In genomic region chr1:161235957-161236775, GRCh38 we compare ENCODE assay signal across 23 cellular contexts. TPM values are rescaled to one million over a fixed set of nuclear protein-coding genes. Genes with fewer than 3 reads are reported as not detected.
"Had no signal": no experiment of that assay in that cellular context is flagged by ENCODE, and none has a peak within 500 bp of the region (broad histone marks: within the 10 kb centered on the region; RNA-seq: fewer than 3 reads in every experiment).

No MANE protein-coding gene starts in this region.

- H3K36me3 ChIP-seq: esophagus squamous epithelium, left lung, neutrophil, tibial artery, uterus had no signal

- ATAC-seq: activated T-cell treated with anti-CD3 and anti-CD28 coated beads, Interleukin-2, amount 50 U/mL, for 72 hours; left lung; stimulated activated memory B cell treated with anti-CD40 and anti-IgM and Interleukin-4, amounts not matched to agents 10 μg/mL and 1 μg/mL and 100 μg/mL, for 72 hours had no signal

- DNase-seq: activated B cell treated with CpG ODN at 0.5 μM for 24 hours; activated CD4-positive, alpha-beta T cell treated with anti-CD3 and anti-CD28 coated beads for 48 hours; activated CD8-positive, alpha-beta memory T cell treated with anti-CD3 and anti-CD28 coated beads, Interleukin-2, amount 50 U/mL, for 48 hours; activated gamma-delta T cell; activated T-cell treated with anti-CD3 and anti-CD28 coated beads, Interleukin-2, amount 50 U/mL, for 72 hours; amniotic stem cell; central memory CD4-positive, alpha-beta T cell; cortex of kidney; effector CD4-positive, alpha-beta T cell; esophagus squamous epithelium; hippocampal formation; left lung; naive B cell; retina; T-helper 2 cell; tibial artery; uterus had no signal

- H3K4me1 ChIP-seq: esophagus squamous epithelium, left lung, tibial artery, uterus had no signal

- H3K27ac ChIP-seq: esophagus squamous epithelium, left lung, neutrophil, tibial artery, uterus had no signal

- H3K36me3 Mint-ChIP-seq: activated naive CD8-positive, alpha-beta T cell; naive B cell; stimulated activated memory B cell treated with anti-CD40 and anti-IgM and Interleukin-4, amounts not matched to agents 10 μg/mL and 1 μg/mL and 100 μg/mL, for 72 hours had no signal

- H3K27me3 Mint-ChIP-seq: activated naive CD8-positive, alpha-beta T cell had no signal

- H3K9me3 Mint-ChIP-seq: activated B cell treated with CpG ODN at 0.5 μM for 24 hours; activated T-cell treated with anti-CD3 and anti-CD28 coated beads, Interleukin-2, amount 50 U/mL, for 72 hours; naive B cell; stimulated activated memory B cell treated with anti-CD40 and anti-IgM and Interleukin-4, amounts not matched to agents 10 μg/mL and 1 μg/mL and 100 μg/mL, for 72 hours had no signal

- H3K4me3 ChIP-seq: esophagus squamous epithelium, left lung, tibial artery, uterus had no signal

- H3K27ac Mint-ChIP-seq: activated B cell treated with CpG ODN at 0.5 μM for 24 hours; activated naive CD8-positive, alpha-beta T cell; activated T-cell treated with anti-CD3 and anti-CD28 coated beads, Interleukin-2, amount 50 U/mL, for 72 hours; stimulated activated memory B cell treated with anti-CD40 and anti-IgM and Interleukin-4, amounts not matched to agents 10 μg/mL and 1 μg/mL and 100 μg/mL, for 72 hours had no signal

- H3K27me3 ChIP-seq: esophagus squamous epithelium, left lung, neutrophil, uterus had no signal

- H3K9me3 ChIP-seq: esophagus squamous epithelium, left lung, neutrophil, tibial artery, uterus had no signal

- H3K4me1 Mint-ChIP-seq: activated B cell treated with CpG ODN at 0.5 μM for 24 hours; naive B cell; stimulated activated memory B cell treated with anti-CD40 and anti-IgM and Interleukin-4, amounts not matched to agents 10 μg/mL and 1 μg/mL and 100 μg/mL, for 72 hours had no signal

- H3K4me3 Mint-ChIP-seq: activated B cell treated with CpG ODN at 0.5 μM for 24 hours; activated naive CD8-positive, alpha-beta T cell; activated T-cell treated with anti-CD3 and anti-CD28 coated beads, Interleukin-2, amount 50 U/mL, for 72 hours; naive B cell; stimulated activated memory B cell treated with anti-CD40 and anti-IgM and Interleukin-4, amounts not matched to agents 10 μg/mL and 1 μg/mL and 100 μg/mL, for 72 hours had no signal

RNA-seq across cellular contexts. Expression of gene NR1I3, which starts 1.8 kb away (rescaled TPM):
- total RNA-seq: activated B cell treated with CpG ODN at 0.5 μM for 24 hours; activated T-cell treated with anti-CD3 and anti-CD28 coated beads, Interleukin-2, amount 50 U/mL, for 72 hours; esophagus squamous epithelium; fibroblast of villous mesenchyme; left lung; subcutaneous adipose tissue; uterus had no signal

RNA-seq across cellular contexts. Expression of gene APOA2, which starts 12.7 kb away (rescaled TPM):
- total RNA-seq: activated B cell treated with CpG ODN at 0.5 μM for 24 hours; activated T-cell treated with anti-CD3 and anti-CD28 coated beads, Interleukin-2, amount 50 U/mL, for 72 hours; esophagus squamous epithelium; fibroblast of villous mesenchyme; left lung; mononuclear cell; subcutaneous adipose tissue; uterus had no signal

RNA-seq across cellular contexts. Expression of gene PCP4L1, which starts 22.4 kb away (rescaled TPM):
- total RNA-seq: activated B cell treated with CpG ODN at 0.5 μM for 24 hours, fibroblast of villous mesenchyme, mononuclear cell, subcutaneous adipose tissue had no signal
